ENCODE assay signal across 8 cellular contexts in the genomic region with DNA sequence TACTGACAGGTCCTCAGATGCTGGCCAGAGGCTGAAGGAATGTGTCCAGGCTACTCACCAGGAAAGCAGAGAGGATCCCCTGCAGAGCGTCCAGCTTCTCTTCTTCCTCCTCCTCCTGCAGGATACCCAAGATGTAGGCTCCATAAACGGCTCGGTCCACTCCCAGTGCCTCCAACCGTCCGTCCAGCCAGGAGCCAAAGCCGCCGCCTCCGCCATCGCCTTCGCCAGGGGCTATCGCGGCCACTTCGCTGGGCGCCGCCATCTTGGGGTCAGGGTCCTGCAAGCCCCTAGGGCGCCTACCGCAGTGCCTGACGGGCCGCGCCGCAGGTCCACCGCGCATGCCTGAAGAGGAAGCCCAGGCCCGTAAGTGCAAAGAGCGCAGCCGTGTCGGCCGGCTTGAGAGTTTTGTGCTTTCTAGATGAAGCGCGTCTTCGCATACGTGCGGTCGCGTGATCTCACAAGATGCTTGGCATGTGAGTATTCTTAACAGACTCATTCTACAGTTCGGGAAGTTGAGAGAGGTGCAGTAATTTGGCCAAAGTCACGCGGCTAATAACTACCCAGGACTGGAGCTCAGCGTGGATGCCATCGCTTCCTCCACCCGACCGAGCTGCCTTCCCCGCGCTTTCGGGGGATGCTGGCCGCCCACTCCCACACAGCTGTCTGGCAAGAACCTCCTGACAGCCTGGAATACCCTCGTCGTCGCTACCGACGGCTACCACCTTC. TPM values are rescaled to one million over a fixed set of nuclear protein-coding genes. Genes with fewer than 3 reads are reported as not detected.
A peak's percentile ranks its signal among the peaks of the same experiment; 100 is the strongest.
DNase-seq lines count a peak whose midpoint lies in the region; ATAC-seq and TF ChIP-seq lines count a peak whose summit lies in the region.

Gene CCDC43 (minus strand): TSS at position 285 of the 726 bp plus-strand sequence. CDS start 23 bp downstream, at position 262.

- DNase-seq in DMS79 (lab: John Stamatoyannopoulos, UW), result peak; percentile 90
- peak; percentile 89 for DNase-seq in GOT3 (lab: John Stamatoyannopoulos, UW)
- DNase-seq in M059J (ENCODE audit: low read depth), result peak; percentile 91
- DNase-seq in SHP77 treated with DMSO at 0.1 percent for 48 hours (lab: John Stamatoyannopoulos, UW), result peak; percentile 58
- DNase-seq in activated effector memory CD4-positive, alpha-beta T cell treated with Interleukin-2 at 50 U/mL for 16 hours, result peak; percentile 89
- peak; percentile 89 for DNase-seq in fibroblast of the conjunctiva (ENCODE audit: low read depth)
- DNase-seq in stimulated activated naive CD8-positive, alpha-beta T cell treated with anti-CD3 and anti-CD28 coated beads, Interleukin-15, amount 100 ng/mL, for 72 hours, result peak; percentile 93 to 94

- H3K9me3 Mint-ChIP-seq in stimulated activated naive CD8-positive, alpha-beta T cell treated with anti-CD3 and anti-CD28 coated beads, Interleukin-15, amount 100 ng/mL, for 72 hours, result no peaks in the 10 kb centered on the region

- ATAC-seq in stimulated activated naive CD8-positive, alpha-beta T cell treated with anti-CD3 and anti-CD28 coated beads, Interleukin-15, amount 100 ng/mL, for 72 hours, result peak; percentile 100

- peak within 1 kb of the TSS; percentile 88 for H3K9ac ChIP-seq in neural cell (ENCODE audit: low read length)

- peak; percentile 27 for TF ChIP-seq RAD21 in neural cell (conservative IDR thresholded peaks at IDR 0.05)

- H3K9me3 ChIP-seq in neural cell (ENCODE audit: low read length), result no peaks in the 10 kb centered on the region

- no peak for TF ChIP-seq EP300 in neural cell (conservative IDR thresholded peaks at IDR 0.05; ENCODE audit: poor library complexity, severe bottlenecking)

- peak within 1 kb of the TSS; percentile 95 for H3K4me2 ChIP-seq in neural cell (ENCODE audit: low read length)

- H3F3A ChIP-seq in neural cell (ENCODE audit: insufficient read depth, low read length, poor library complexity, severe bottlenecking), result no peaks in the 10 kb centered on the region

- H3K4me3 ChIP-seq in neural cell (ENCODE audit: low read length), result peak within 1 kb of the TSS; percentile 97

- peak within 1 kb of the TSS; percentile 98 to 99 for H3K27ac Mint-ChIP-seq in stimulated activated naive CD8-positive, alpha-beta T cell treated with anti-CD3 and anti-CD28 coated beads, Interleukin-15, amount 100 ng/mL, for 72 hours

- peak within 1 kb of the TSS; percentile 75 for H3K27ac ChIP-seq in neural cell (ENCODE audit: low read length)

- H3K27me3 Mint-ChIP-seq in stimulated activated naive CD8-positive, alpha-beta T cell treated with anti-CD3 and anti-CD28 coated beads, Interleukin-15, amount 100 ng/mL, for 72 hours, result no peaks in the 10 kb centered on the region

- H3K36me3 ChIP-seq in neural cell (ENCODE audit: insufficient read depth, low read length), result no peaks in the 10 kb centered on the region

- peak within 1 kb of the TSS; percentile 96 to 100 for H3K4me3 Mint-ChIP-seq in stimulated activated naive CD8-positive, alpha-beta T cell treated with anti-CD3 and anti-CD28 coated beads, Interleukin-15, amount 100 ng/mL, for 72 hours

- H3K4me1 Mint-ChIP-seq in stimulated activated naive CD8-positive, alpha-beta T cell treated with anti-CD3 and anti-CD28 coated beads, Interleukin-15, amount 100 ng/mL, for 72 hours, result peaks cover 35% of the 10 kb centered on the region

- H4K20me1 ChIP-seq in neural cell (ENCODE audit: insufficient read depth), result no peaks in the 10 kb centered on the region

- H3K79me2 ChIP-seq in neural cell (replicated peaks; ENCODE audit: insufficient read depth, low read length), result peaks cover 24% of the 10 kb centered on the region

- H2AFZ ChIP-seq in neural cell (ENCODE audit: low read depth, low read length), result peak within 1 kb of the TSS; percentile 100

- no peaks in the 10 kb centered on the region for H3K9me2 ChIP-seq in neural cell (ENCODE audit: insufficient read depth, low read length)

- TF ChIP-seq CTCF in neural cell (IDR thresholded peaks at IDR 0.05; ENCODE audit: poor library complexity, severe bottlenecking), result no peak

- H3K27me3 ChIP-seq in neural cell (ENCODE audit: insufficient read depth, low read depth, low read length), result no peaks in the 10 kb centered on the region

TF ChIP-seq in neural cell, 6 proteins besides CTCF, POLR2A, EP300 and RAD21:
- no peak for TF ChIP-seq SMC3 (conservative IDR thresholded peaks at IDR 0.05; ENCODE audit: poor library complexity)
- peak; percentile 88 for TF ChIP-seq TAF1 (IDR thresholded peaks at IDR 0.05; ENCODE audit: low read depth)
- TF ChIP-seq EZH2 (IDR thresholded peaks at IDR 0.05; ENCODE audit: borderline replicate concordance, insufficient read depth, low read length, poor library complexity, severe bottlenecking), result no peak
- peak; percentile 84 for TF ChIP-seq POLR2AphosphoS5 (IDR thresholded peaks at IDR 0.05)
- TF ChIP-seq, protein P1, sequence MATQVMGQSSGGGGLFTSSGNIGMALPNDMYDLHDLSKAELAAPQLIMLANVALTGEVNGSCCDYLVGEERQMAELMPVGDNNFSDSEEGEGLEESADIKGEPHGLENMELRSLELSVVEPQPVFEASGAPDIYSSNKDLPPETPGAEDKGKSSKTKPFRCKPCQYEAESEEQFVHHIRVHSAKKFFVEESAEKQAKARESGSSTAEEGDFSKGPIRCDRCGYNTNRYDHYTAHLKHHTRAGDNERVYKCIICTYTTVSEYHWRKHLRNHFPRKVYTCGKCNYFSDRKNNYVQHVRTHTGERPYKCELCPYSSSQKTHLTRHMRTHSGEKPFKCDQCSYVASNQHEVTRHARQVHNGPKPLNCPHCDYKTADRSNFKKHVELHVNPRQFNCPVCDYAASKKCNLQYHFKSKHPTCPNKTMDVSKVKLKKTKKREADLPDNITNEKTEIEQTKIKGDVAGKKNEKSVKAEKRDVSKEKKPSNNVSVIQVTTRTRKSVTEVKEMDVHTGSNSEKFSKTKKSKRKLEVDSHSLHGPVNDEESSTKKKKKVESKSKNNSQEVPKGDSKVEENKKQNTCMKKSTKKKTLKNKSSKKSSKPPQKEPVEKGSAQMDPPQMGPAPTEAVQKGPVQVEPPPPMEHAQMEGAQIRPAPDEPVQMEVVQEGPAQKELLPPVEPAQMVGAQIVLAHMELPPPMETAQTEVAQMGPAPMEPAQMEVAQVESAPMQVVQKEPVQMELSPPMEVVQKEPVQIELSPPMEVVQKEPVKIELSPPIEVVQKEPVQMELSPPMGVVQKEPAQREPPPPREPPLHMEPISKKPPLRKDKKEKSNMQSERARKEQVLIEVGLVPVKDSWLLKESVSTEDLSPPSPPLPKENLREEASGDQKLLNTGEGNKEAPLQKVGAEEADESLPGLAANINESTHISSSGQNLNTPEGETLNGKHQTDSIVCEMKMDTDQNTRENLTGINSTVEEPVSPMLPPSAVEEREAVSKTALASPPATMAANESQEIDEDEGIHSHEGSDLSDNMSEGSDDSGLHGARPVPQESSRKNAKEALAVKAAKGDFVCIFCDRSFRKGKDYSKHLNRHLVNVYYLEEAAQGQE (IDR thresholded peaks at IDR 0.05; ENCODE audit: borderline replicate concordance), result peak; percentile 58
- TF ChIP-seq MXI1 (conservative IDR thresholded peaks at IDR 0.05; ENCODE audit: poor library complexity, severe bottlenecking), result peak; percentile 93

RNA-seq across cellular contexts. Expression of gene CCDC43, which starts in this region (rescaled TPM):
- 23.5 and 26.1 TPM in 2 replicates for total RNA-seq in M059J (2014; rRNA removed; shearing (Covaris generic))
- 33.4 and 53.3 TPM in 2 replicates for polyA plus RNA-seq in neural cell
- 35.5 and 39.0 TPM in 2 replicates for polyA minus RNA-seq in neural cell

Comparison
In these comparisons a context has a peak if more than half of its experiments do, and no peak if none do; other contexts are left out.
1. Peak in every context shown above with its lines: DNase-seq, ATAC-seq, H3K4me3 ChIP-seq and H3K27ac ChIP-seq.